ENCODE assay signal across 1 cellular context in the genomic region with DNA sequence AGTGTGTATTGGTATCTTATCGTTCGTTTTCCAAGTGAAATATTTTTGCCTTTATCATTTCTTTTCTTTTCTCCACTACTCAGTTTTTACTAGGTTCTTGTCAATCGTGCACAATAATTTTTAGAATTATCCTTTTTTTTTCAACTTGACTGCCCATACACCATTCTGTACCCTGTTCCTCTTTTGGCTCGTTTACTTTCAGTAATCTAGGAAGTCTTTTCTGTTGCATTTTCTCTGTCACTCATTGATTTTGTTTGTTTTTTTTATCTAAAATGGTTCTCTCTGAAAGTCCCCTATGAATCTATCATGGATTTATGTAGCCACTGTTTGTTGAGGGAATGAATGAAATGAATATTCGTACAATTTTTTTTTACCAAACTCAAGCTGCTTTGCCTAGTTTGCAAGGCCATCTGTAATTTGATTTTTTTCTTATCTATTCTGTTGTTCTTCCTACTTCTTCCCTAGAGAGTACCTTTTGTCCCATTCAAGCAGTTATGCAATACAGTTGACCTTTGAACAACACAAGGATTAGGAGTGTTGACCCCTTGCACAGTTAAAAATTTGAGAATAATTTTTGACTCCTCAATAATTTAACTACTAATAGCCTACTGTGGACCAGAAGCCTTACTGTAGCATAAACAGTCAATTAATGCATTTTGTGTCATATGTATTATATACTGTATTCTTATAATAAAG.
A peak's percentile ranks its signal among the peaks of the same experiment; 100 is the strongest.
TF ChIP-seq lines count a peak whose summit lies in the region.

No MANE protein-coding gene starts in this region.

TF ChIP-seq in HepG2, 621 proteins besides CTCF, POLR2A, EP300 and RAD21 (continued from another document and continues in another):
- TF ChIP-seq ZHX2 (IDR thresholded peaks at IDR 0.05; ENCODE audit: low read depth): no peak
- no peak for TF ChIP-seq ZHX2 (CRISPR knock-in tag; IDR thresholded peaks at IDR 0.05; ENCODE audit: borderline replicate concordance)
- TF ChIP-seq ZNF274 (CRISPR knock-in tag; IDR thresholded peaks at IDR 0.05): no peak
- TF ChIP-seq MLLT10 (CRISPR knock-in tag; IDR thresholded peaks at IDR 0.05): no peak
- no peak for TF ChIP-seq ETV5 (CRISPR knock-in tag; IDR thresholded peaks at IDR 0.05; ENCODE audit: borderline replicate concordance)
- no peak for TF ChIP-seq NCOA2 (CRISPR knock-in tag; IDR thresholded peaks at IDR 0.05)
- TF ChIP-seq, protein P1, sequence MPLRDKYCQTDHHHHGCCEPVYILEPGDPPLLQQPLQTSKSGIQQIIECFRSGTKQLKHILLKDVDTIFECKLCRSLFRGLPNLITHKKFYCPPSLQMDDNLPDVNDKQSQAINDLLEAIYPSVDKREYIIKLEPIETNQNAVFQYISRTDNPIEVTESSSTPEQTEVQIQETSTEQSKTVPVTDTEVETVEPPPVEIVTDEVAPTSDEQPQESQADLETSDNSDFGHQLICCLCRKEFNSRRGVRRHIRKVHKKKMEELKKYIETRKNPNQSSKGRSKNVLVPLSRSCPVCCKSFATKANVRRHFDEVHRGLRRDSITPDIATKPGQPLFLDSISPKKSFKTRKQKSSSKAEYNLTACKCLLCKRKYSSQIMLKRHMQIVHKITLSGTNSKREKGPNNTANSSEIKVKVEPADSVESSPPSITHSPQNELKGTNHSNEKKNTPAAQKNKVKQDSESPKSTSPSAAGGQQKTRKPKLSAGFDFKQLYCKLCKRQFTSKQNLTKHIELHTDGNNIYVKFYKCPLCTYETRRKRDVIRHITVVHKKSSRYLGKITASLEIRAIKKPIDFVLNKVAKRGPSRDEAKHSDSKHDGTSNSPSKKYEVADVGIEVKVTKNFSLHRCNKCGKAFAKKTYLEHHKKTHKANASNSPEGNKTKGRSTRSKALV (CRISPR knock-in tag; IDR thresholded peaks at IDR 0.05): no peak
- TF ChIP-seq, protein P2, sequence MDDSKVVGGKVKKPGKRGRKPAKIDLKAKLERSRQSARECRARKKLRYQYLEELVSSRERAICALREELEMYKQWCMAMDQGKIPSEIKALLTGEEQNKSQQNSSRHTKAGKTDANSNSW (CRISPR knock-in tag; IDR thresholded peaks at IDR 0.05; ENCODE audit: borderline replicate concordance): no peak
- 0 out of 2 replicates have a peak, but pooled peaks have one; percentile 29 for TF ChIP-seq RARA (CRISPR knock-in tag; IDR thresholded peaks at IDR 0.05)
- no peak for TF ChIP-seq NR2F2 (IDR thresholded peaks at IDR 0.05; ENCODE audit: borderline replicate concordance, low read depth)
- TF ChIP-seq ZNF782 (CRISPR knock-in tag; IDR thresholded peaks at IDR 0.05; ENCODE audit: borderline replicate concordance): no peak
- no peak for TF ChIP-seq SOX6 (IDR thresholded peaks at IDR 0.05)
- TF ChIP-seq SOX6 (CRISPR knock-in tag; IDR thresholded peaks at IDR 0.05): peak; percentile 75
- TF ChIP-seq TRIM22 (IDR thresholded peaks at IDR 0.05): no peak
- TF ChIP-seq MIXL1 (CRISPR knock-in tag; IDR thresholded peaks at IDR 0.05): 0 out of 2 replicates have a peak, but pooled peaks have one; percentile 23
- no peak for TF ChIP-seq SMARCE1 (IDR thresholded peaks at IDR 0.05; ENCODE audit: borderline replicate concordance)
- peak; percentile 59; the same call in 1 of the 2 replicates for TF ChIP-seq RXRB (CRISPR knock-in tag; IDR thresholded peaks at IDR 0.05; ENCODE audit: borderline replicate concordance)
- TF ChIP-seq, protein P3, sequence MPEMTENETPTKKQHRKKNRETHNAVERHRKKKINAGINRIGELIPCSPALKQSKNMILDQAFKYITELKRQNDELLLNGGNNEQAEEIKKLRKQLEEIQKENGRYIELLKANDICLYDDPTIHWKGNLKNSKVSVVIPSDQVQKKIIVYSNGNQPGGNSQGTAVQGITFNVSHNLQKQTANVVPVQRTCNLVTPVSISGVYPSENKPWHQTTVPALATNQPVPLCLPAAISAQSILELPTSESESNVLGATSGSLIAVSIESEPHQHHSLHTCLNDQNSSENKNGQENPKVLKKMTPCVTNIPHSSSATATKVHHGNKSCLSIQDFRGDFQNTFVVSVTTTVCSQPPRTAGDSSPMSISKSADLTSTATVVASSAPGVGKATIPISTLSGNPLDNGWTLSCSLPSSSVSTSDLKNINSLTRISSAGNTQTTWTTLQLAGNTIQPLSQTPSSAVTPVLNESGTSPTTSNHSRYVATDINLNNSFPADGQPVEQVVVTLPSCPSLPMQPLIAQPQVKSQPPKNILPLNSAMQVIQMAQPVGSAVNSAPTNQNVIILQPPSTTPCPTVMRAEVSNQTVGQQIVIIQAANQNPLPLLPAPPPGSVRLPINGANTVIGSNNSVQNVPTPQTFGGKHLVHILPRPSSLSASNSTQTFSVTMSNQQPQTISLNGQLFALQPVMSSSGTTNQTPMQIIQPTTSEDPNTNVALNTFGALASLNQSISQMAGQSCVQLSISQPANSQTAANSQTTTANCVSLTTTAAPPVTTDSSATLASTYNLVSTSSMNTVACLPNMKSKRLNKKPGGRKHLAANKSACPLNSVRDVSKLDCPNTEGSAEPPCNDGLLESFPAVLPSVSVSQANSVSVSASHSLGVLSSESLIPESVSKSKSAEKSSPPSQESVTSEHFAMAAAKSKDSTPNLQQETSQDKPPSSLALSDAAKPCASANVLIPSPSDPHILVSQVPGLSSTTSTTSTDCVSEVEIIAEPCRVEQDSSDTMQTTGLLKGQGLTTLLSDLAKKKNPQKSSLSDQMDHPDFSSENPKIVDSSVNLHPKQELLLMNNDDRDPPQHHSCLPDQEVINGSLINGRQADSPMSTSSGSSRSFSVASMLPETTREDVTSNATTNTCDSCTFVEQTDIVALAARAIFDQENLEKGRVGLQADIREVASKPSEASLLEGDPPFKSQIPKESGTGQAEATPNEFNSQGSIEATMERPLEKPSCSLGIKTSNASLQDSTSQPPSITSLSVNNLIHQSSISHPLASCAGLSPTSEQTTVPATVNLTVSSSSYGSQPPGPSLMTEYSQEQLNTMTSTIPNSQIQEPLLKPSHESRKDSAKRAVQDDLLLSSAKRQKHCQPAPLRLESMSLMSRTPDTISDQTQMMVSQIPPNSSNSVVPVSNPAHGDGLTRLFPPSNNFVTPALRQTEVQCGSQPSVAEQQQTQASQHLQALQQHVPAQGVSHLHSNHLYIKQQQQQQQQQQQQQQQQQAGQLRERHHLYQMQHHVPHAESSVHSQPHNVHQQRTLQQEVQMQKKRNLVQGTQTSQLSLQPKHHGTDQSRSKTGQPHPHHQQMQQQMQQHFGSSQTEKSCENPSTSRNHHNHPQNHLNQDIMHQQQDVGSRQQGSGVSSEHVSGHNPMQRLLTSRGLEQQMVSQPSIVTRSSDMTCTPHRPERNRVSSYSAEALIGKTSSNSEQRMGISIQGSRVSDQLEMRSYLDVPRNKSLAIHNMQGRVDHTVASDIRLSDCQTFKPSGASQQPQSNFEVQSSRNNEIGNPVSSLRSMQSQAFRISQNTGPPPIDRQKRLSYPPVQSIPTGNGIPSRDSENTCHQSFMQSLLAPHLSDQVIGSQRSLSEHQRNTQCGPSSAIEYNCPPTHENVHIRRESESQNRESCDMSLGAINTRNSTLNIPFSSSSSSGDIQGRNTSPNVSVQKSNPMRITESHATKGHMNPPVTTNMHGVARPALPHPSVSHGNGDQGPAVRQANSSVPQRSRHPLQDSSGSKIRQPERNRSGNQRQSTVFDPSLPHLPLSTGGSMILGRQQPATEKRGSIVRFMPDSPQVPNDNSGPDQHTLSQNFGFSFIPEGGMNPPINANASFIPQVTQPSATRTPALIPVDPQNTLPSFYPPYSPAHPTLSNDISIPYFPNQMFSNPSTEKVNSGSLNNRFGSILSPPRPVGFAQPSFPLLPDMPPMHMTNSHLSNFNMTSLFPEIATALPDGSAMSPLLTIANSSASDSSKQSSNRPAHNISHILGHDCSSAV (CRISPR knock-in tag; IDR thresholded peaks at IDR 0.05; ENCODE audit: borderline replicate concordance): no peak
- TF ChIP-seq KLF12 (CRISPR knock-in tag; IDR thresholded peaks at IDR 0.05; ENCODE audit: borderline replicate concordance): no peak
- TF ChIP-seq, protein P4, sequence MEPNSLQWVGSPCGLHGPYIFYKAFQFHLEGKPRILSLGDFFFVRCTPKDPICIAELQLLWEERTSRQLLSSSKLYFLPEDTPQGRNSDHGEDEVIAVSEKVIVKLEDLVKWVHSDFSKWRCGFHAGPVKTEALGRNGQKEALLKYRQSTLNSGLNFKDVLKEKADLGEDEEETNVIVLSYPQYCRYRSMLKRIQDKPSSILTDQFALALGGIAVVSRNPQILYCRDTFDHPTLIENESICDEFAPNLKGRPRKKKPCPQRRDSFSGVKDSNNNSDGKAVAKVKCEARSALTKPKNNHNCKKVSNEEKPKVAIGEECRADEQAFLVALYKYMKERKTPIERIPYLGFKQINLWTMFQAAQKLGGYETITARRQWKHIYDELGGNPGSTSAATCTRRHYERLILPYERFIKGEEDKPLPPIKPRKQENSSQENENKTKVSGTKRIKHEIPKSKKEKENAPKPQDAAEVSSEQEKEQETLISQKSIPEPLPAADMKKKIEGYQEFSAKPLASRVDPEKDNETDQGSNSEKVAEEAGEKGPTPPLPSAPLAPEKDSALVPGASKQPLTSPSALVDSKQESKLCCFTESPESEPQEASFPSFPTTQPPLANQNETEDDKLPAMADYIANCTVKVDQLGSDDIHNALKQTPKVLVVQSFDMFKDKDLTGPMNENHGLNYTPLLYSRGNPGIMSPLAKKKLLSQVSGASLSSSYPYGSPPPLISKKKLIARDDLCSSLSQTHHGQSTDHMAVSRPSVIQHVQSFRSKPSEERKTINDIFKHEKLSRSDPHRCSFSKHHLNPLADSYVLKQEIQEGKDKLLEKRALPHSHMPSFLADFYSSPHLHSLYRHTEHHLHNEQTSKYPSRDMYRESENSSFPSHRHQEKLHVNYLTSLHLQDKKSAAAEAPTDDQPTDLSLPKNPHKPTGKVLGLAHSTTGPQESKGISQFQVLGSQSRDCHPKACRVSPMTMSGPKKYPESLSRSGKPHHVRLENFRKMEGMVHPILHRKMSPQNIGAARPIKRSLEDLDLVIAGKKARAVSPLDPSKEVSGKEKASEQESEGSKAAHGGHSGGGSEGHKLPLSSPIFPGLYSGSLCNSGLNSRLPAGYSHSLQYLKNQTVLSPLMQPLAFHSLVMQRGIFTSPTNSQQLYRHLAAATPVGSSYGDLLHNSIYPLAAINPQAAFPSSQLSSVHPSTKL (CRISPR knock-in tag; IDR thresholded peaks at IDR 0.05): peak; percentile 46
- no peak for TF ChIP-seq TARDBP (CRISPR knock-in tag; IDR thresholded peaks at IDR 0.05)
- TF ChIP-seq HNF4A (CRISPR knock-in tag; IDR thresholded peaks at IDR 0.05): peak; percentile 75
- TF ChIP-seq SOX13 (IDR thresholded peaks at IDR 0.05): no peak
- TF ChIP-seq SOX13 (CRISPR knock-in tag; conservative IDR thresholded peaks at IDR 0.05 in 1 of 2, IDR thresholded peaks at IDR 0.05 in 1 of 2): peak in 1 of 2 experiments; percentile 86; a peak in 2 of 4 replicates
- TF ChIP-seq ZNF101 (CRISPR knock-in tag; IDR thresholded peaks at IDR 0.05; ENCODE audit: borderline replicate concordance, low read depth): no peak
- no peak for TF ChIP-seq ZNF678 (CRISPR knock-in tag; IDR thresholded peaks at IDR 0.05)
- TF ChIP-seq SP2 (CRISPR knock-in tag; IDR thresholded peaks at IDR 0.05): no peak
- no peak for TF ChIP-seq TIGD3 (CRISPR knock-in tag; IDR thresholded peaks at IDR 0.05; ENCODE audit: borderline replicate concordance)
- TF ChIP-seq TBX3 (IDR thresholded peaks at IDR 0.05; ENCODE audit: borderline replicate concordance): no peak
- TF ChIP-seq ZFP41 (CRISPR knock-in tag; IDR thresholded peaks at IDR 0.05; ENCODE audit: borderline replicate concordance): no peak
- no peak for TF ChIP-seq AGO2 (optimal IDR thresholded peaks at IDR 0.05; ENCODE audit: low read depth, low read length)
- TF ChIP-seq SMAD9 (CRISPR knock-in tag; IDR thresholded peaks at IDR 0.05): no peak
